In genomic region chr18:6992761-6993160, GRCh38 we compare ENCODE assay signal across 21 cellular contexts.
DNase-seq lines count a peak whose midpoint lies in the region; ATAC-seq, FAIRE-seq and TF ChIP-seq lines count a peak whose summit lies in the region.
"Had no signal": no experiment of that assay in that cellular context is flagged by ENCODE, and none has a peak within 500 bp of the region (broad histone marks: within the 10 kb centered on the region; RNA-seq: fewer than 3 reads in every experiment).

No MANE protein-coding gene starts in this region.

- H3K9me3 ChIP-seq in prostate gland, result no peaks in the 10 kb centered on the region
- H3K9me3 ChIP-seq: A549; BLaER1 treated with 17β-estradiol and CSF1 and Interleukin-3, amounts not matched to agents 10 nM and 100 nM; Caco-2 had no signal

- peak; percentile 74 for FAIRE-seq in urothelium cell line (lab: Jason Lieb, UNC)
- FAIRE-seq: A549, D721Med, G401.6, GM12891, GM19239 had no signal

- no peaks in the 10 kb centered on the region for H3K36me3 ChIP-seq in prostate gland
- H3K36me3 ChIP-seq: BLaER1 treated with 17β-estradiol and CSF1 and Interleukin-3, amounts not matched to agents 10 nM and 100 nM had no signal

- intact Hi-C loops in prostate gland (cut with DNase I), result no loop called here

- H3K4me3 ChIP-seq in prostate gland, result no peak overlapping the region
- H3K4me3 ChIP-seq: A549; BLaER1 treated with 17β-estradiol and CSF1 and Interleukin-3, amounts not matched to agents 10 nM and 100 nM had no signal

- no peaks in the 10 kb centered on the region for H3K27me3 ChIP-seq in prostate gland (replicated peaks; ENCODE audit: insufficient read depth)
- H3K27me3 ChIP-seq: BLaER1 treated with 17β-estradiol and CSF1 and Interleukin-3, amounts not matched to agents 10 nM and 100 nM had no signal

- ATAC-seq in GM19397 (IDR thresholded peaks at IDR 0.05; ENCODE audit: unreplicated experiment) (no peak), HG03108 (IDR thresholded peaks at IDR 0.05; ENCODE audit: unreplicated experiment) (no peak)
- ATAC-seq: A549; CD8-positive, alpha-beta T cell had no signal

- TF ChIP-seq CTCF in C4-2B (conservative IDR thresholded peaks at IDR 0.05) (no peak), VCaP (conservative IDR thresholded peaks at IDR 0.05) (no peak), prostate gland (IDR thresholded peaks at IDR 0.05) (no peak)

- DNase-seq in prostate gland (ENCODE audit: low spot score) (peak; percentile 29), urothelium cell line (ENCODE audit: low spot score) (no peak)
- no peak for DNase-seq in stimulated activated naive CD4-positive, alpha-beta T cell treated with Interleukin-2 at 50 U/mL for 16 hours (lab: John Stamatoyannopoulos, UW)
- DNase-seq: AML-193; Caco-2; Calu3; CD4-positive, alpha-beta T cell; CD8-positive, alpha-beta T cell; DMS79 treated with DMSO at 0.1 percent for 48 hours; GF-D8 had no signal

- TF ChIP-seq POLR2A in prostate gland (IDR thresholded peaks at IDR 0.05), result no peak

- H3K27ac ChIP-seq in C4-2B (peak overlapping the region; percentile 58; the same call in 1 of the 2 replicates), VCaP (peak overlapping the region; percentile 79), prostate gland (peak overlapping the region; percentile 64 to 70)
- H3K27ac ChIP-seq: 22Rv1; A549; BLaER1 treated with 17β-estradiol and CSF1 and Interleukin-3, amounts not matched to agents 10 nM and 100 nM had no signal

- H3K4me1 ChIP-seq in prostate gland (replicated peaks), result peaks cover 13% of the 10 kb centered on the region
- H3K4me1 ChIP-seq: A549; BLaER1 treated with 17β-estradiol and CSF1 and Interleukin-3, amounts not matched to agents 10 nM and 100 nM; Caco-2 had no signal
